28 cellular contexts compared by ENCODE assay signal in genomic region chr1:201329801-201330200, GRCh38. TPM values are rescaled to one million over a fixed set of nuclear protein-coding genes. Genes with fewer than 3 reads are reported as not detected.
DNase-seq lines count a peak whose midpoint lies in the region; ATAC-seq and TF ChIP-seq lines count a peak whose summit lies in the region.
"Had no signal": no experiment of that assay in that cellular context is flagged by ENCODE, and none has a peak within 500 bp of the region (broad histone marks: within the 10 kb centered on the region; RNA-seq: fewer than 3 reads in every experiment).

No MANE protein-coding gene starts in this region.

- peaks cover 31% of the 10 kb centered on the region for H3K27me3 Mint-ChIP-seq in T-helper 17 cell
- H3K27me3 Mint-ChIP-seq: activated naive CD4-positive, alpha-beta T cell treated with anti-CD3 and anti-CD28 coated beads, Interleukin-2, amount 50 U/mL, for 24 hours had no signal

- intact Hi-C loops in lower lobe of right lung (cut with DNase I) (no loop called here), upper lobe of right lung (cut with DNase I) (no loop called here)

- H3K27ac ChIP-seq in cardiac muscle cell (peak overlapping the region; percentile 84), lower lobe of right lung (no peak overlapping the region), upper lobe of right lung (no peak overlapping the region)
- H3K27ac ChIP-seq: breast epithelium, neural progenitor cell, WERI-Rb-1 had no signal

- H3K4me1 ChIP-seq in cardiac muscle cell (ENCODE audit: low read depth) (peaks cover 36% of the 10 kb centered on the region), lower lobe of right lung (peaks cover 14% of the 10 kb centered on the region), upper lobe of right lung (peaks cover 9% of the 10 kb centered on the region)
- H3K4me1 ChIP-seq: breast epithelium had no signal

- ATAC-seq in T-helper 17 cell = no peak
- ATAC-seq in lower lobe of right lung = peak; percentile 72 to 76
- peak; percentile 70 for ATAC-seq in upper lobe of right lung
- ATAC-seq in GM18909 (IDR thresholded peaks at IDR 0.05; ENCODE audit: poor library complexity, unreplicated experiment) = no peak
- ATAC-seq: Panc1; sciatic nerve; stimulated activated effector memory CD8-positive, alpha-beta T cell treated with anti-CD3 and anti-CD28 coated beads, Interleukin-12 subunit alpha, Interleukin-12 subunit beta, amount 100 ng/mL, for 72 hours had no signal

- H3K27me3 ChIP-seq in cardiac muscle cell = no peaks in the 10 kb centered on the region
- H3K27me3 ChIP-seq in lower lobe of right lung (ENCODE audit: low read depth) = no peaks in the 10 kb centered on the region
- no peaks in the 10 kb centered on the region for H3K27me3 ChIP-seq in upper lobe of right lung
- H3K27me3 ChIP-seq: breast epithelium, neural progenitor cell had no signal

- peak overlapping the region; percentile 21 for H3K27ac Mint-ChIP-seq in T-helper 17 cell
- H3K27ac Mint-ChIP-seq: activated naive CD4-positive, alpha-beta T cell treated with anti-CD3 and anti-CD28 coated beads, Interleukin-2, amount 50 U/mL, for 24 hours; activated T-helper 2 cell treated with anti-CD3 and anti-CD28 coated beads, Interferon-gamma antibody, Interleukin-2, Interleukin-4, amounts not matched to agents 10 μg/mL and 5 μg/mL and 100 μg/mL, durations not matched to agents 14 hours and 24 hours and 36 hours; neural progenitor cell; stimulated activated effector memory CD8-positive, alpha-beta T cell treated with anti-CD3 and anti-CD28 coated beads, Interleukin-12 subunit alpha, Interleukin-12 subunit beta, amount 100 ng/mL, for 72 hours; type B pancreatic cell had no signal

- H3K4me3 ChIP-seq in cardiac muscle cell = no peak overlapping the region
- H3K4me3 ChIP-seq in lower lobe of right lung = no peak overlapping the region
- H3K4me3 ChIP-seq in upper lobe of right lung = no peak overlapping the region
- H3K4me3 ChIP-seq: breast epithelium, neural progenitor cell had no signal

- H3K36me3 ChIP-seq in cardiac muscle cell (no peaks in the 10 kb centered on the region), lower lobe of right lung (no peaks in the 10 kb centered on the region), upper lobe of right lung (no peaks in the 10 kb centered on the region)
- H3K36me3 ChIP-seq: breast epithelium, neural progenitor cell, WERI-Rb-1 had no signal

- TF ChIP-seq CTCF in cardiac muscle cell (IDR thresholded peaks at IDR 0.05; ENCODE audit: low read depth, low read length) (no peak), lower lobe of right lung (IDR thresholded peaks at IDR 0.05) (no peak), upper lobe of right lung (IDR thresholded peaks at IDR 0.05) (no peak)

- no peaks in the 10 kb centered on the region for H3K4me1 Mint-ChIP-seq in T-helper 17 cell
- H3K4me1 Mint-ChIP-seq: activated naive CD4-positive, alpha-beta T cell treated with anti-CD3 and anti-CD28 coated beads, Interleukin-2, amount 50 U/mL, for 24 hours; stimulated activated effector memory CD8-positive, alpha-beta T cell treated with anti-CD3 and anti-CD28 coated beads, Interleukin-12 subunit alpha, Interleukin-12 subunit beta, amount 100 ng/mL, for 72 hours had no signal

- no peak overlapping the region for H3K4me3 Mint-ChIP-seq in T-helper 17 cell
- H3K4me3 Mint-ChIP-seq: activated naive CD4-positive, alpha-beta T cell treated with anti-CD3 and anti-CD28 coated beads, Interleukin-2, amount 50 U/mL, for 24 hours; neural progenitor cell; stimulated activated effector memory CD8-positive, alpha-beta T cell treated with anti-CD3 and anti-CD28 coated beads, Interleukin-12 subunit alpha, Interleukin-12 subunit beta, amount 100 ng/mL, for 72 hours; type B pancreatic cell had no signal

- no peak for DNase-seq in T-helper 17 cell
- DNase-seq in cardiac muscle cell (ENCODE audit: low read depth in 1 of 2, low spot score in 1 of 2) = no peak
- DNase-seq in lower lobe of right lung = peak; percentile 52
- DNase-seq in upper lobe of right lung = peak; percentile 70
- DNase-seq in midbrain (lab: John Stamatoyannopoulos, UW) = no peak
- DNase-seq in activated naive CD4-positive, alpha-beta T cell treated with anti-CD3 and anti-CD28 coated beads, Interleukin-2, amount 50 U/mL, for 16 hours = no peak
- DNase-seq: activated CD4-positive, alpha-beta T cell treated with anti-CD3 and anti-CD28 coated beads for 4 hours; activated T-cell treated with anti-CD3 and anti-CD28 coated beads for 4 hours; C1 segment of cervical spinal cord; DMS79 treated with DMSO at 0.1 percent for 48 hours; effector CD4-positive, alpha-beta T cell; GF-D8; kidney glomerular epithelial cell; mammary epithelial cell; NCI-H146; NCI-H748 treated with DMSO at 0.1 percent for 48 hours; stimulated activated CD4-positive, alpha-beta T cell treated with anti-CD3 and anti-CD28 coated beads, Interleukin-4, amount 100 ng/mL, for 4 hours; substantia nigra; WERI-Rb-1 had no signal

- H3K36me3 Mint-ChIP-seq in T-helper 17 cell (ENCODE audit: low read depth) = no peaks in the 10 kb centered on the region
- H3K36me3 Mint-ChIP-seq: activated naive CD4-positive, alpha-beta T cell treated with anti-CD3 and anti-CD28 coated beads, Interleukin-2, amount 50 U/mL, for 24 hours; neural progenitor cell; stimulated activated effector memory CD8-positive, alpha-beta T cell treated with anti-CD3 and anti-CD28 coated beads, Interleukin-12 subunit alpha, Interleukin-12 subunit beta, amount 100 ng/mL, for 72 hours; type B pancreatic cell had no signal

- H3K9me3 ChIP-seq in T-helper 17 cell (ENCODE audit: control insufficient read depth, low read length, poor library complexity, severe bottlenecking) = no peaks in the 10 kb centered on the region
- no peaks in the 10 kb centered on the region for H3K9me3 ChIP-seq in cardiac muscle cell (ENCODE audit: low read depth)
- H3K9me3 ChIP-seq in lower lobe of right lung = no peaks in the 10 kb centered on the region
- no peaks in the 10 kb centered on the region for H3K9me3 ChIP-seq in upper lobe of right lung
- H3K9me3 ChIP-seq: breast epithelium had no signal

RNA-seq across cellular contexts. Expression of gene PKP1, which starts 46.5 kb away (rescaled TPM):
- total RNA-seq in T-helper 17 cell (not detected), cardiac muscle cell (0.03 and 0.04 TPM in 2 replicates), lower lobe of right lung (2.2 TPM), upper lobe of right lung (0.69 TPM)
- not detected in 2 replicates for polyA plus RNA-seq in cardiac muscle cell
- total RNA-seq: activated T-helper 2 cell treated with anti-CD3 and anti-CD28 coated beads, Interferon-gamma antibody, Interleukin-2, Interleukin-4, amounts not matched to agents 10 μg/mL and 5 μg/mL and 100 μg/mL, durations not matched to agents 14 hours and 24 hours and 36 hours had no signal

RNA-seq across cellular contexts. Expression of gene TNNT2, which starts 47.7 kb away (rescaled TPM):
- total RNA-seq in T-helper 17 cell = not detected
- total RNA-seq in cardiac muscle cell = 4,623 and 7,232 TPM in 2 replicates
- 7,307 and 9,291 TPM in 2 replicates for polyA plus RNA-seq in cardiac muscle cell
- 6.4 TPM for total RNA-seq in lower lobe of right lung
- total RNA-seq in upper lobe of right lung = 6.4 TPM
- total RNA-seq: activated T-helper 2 cell treated with anti-CD3 and anti-CD28 coated beads, Interferon-gamma antibody, Interleukin-2, Interleukin-4, amounts not matched to agents 10 μg/mL and 5 μg/mL and 100 μg/mL, durations not matched to agents 14 hours and 24 hours and 36 hours had no signal

Comparison
In these comparisons a context has a peak if more than half of its experiments do, and no peak if none do; other contexts are left out.
1. ATAC-seq: peak in lower lobe of right lung (2 of 2) and upper lobe of right lung (single experiment); none in T-helper 17 cell (single experiment) and GM18909 (single experiment).
2. DNase-seq: peak in lower lobe of right lung (single experiment) and upper lobe of right lung (single experiment); none in T-helper 17 cell (0 of 3), cardiac muscle cell (0 of 2), midbrain (single experiment) and activated naive CD4-positive, alpha-beta T cell treated with anti-CD3 and anti-CD28 coated beads, Interleukin-2, amount 50 U/mL, for 16 hours (single experiment).
3. RNA of gene TNNT2, which starts 47.7 kb away (total RNA-seq): 4,623 to 7,232 TPM in cardiac muscle cell; 6.4 TPM in lower lobe of right lung (single experiment), 6.4 TPM in upper lobe of right lung (single experiment) and not detected in T-helper 17 cell; every median in the first group is over 100 times any median in the second.